ENCODE assay signal across 2 cellular contexts in the genomic region with DNA sequence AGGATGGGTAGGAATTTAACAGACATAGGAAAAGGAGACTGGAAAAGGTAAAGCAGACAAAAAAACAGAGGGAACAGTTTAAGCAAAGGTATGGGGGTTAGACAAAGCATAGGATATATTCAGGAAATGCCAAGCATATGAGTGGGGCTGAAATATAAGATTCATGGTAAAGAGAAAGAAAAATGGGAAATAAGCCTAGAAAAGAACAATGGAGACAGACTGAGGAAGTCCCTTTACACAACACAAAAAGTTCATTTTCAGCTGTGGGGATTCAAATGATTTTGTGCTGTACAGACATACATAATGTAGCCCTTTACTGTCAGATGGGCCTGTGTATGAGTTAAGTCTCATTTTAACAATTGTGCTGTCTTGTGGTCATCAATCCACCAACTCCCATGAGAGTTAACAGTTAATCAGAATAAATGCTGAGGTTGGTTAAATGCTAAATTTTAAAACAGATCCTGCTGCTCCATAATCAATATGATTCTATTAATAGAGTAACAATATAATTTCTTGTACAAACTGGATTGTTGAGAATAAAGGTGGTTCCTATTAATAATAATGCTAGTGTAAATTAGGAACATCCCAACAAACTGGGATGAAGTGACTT.
TF ChIP-seq lines count a peak whose summit lies in the region.

No MANE protein-coding gene starts in this region.

TF ChIP-seq in SK-N-SH, 30 proteins besides CTCF, POLR2A, EP300 and RAD21:
- TF ChIP-seq FOSL2 (IDR thresholded peaks at IDR 0.05; ENCODE audit: borderline replicate concordance, low read depth), result no peak
- no peak for TF ChIP-seq MXI1 (IDR thresholded peaks at IDR 0.05; ENCODE audit: low read depth, low read length)
- no peak for TF ChIP-seq GABPA (IDR thresholded peaks at IDR 0.05; ENCODE audit: low read depth)
- TF ChIP-seq, protein P1, sequence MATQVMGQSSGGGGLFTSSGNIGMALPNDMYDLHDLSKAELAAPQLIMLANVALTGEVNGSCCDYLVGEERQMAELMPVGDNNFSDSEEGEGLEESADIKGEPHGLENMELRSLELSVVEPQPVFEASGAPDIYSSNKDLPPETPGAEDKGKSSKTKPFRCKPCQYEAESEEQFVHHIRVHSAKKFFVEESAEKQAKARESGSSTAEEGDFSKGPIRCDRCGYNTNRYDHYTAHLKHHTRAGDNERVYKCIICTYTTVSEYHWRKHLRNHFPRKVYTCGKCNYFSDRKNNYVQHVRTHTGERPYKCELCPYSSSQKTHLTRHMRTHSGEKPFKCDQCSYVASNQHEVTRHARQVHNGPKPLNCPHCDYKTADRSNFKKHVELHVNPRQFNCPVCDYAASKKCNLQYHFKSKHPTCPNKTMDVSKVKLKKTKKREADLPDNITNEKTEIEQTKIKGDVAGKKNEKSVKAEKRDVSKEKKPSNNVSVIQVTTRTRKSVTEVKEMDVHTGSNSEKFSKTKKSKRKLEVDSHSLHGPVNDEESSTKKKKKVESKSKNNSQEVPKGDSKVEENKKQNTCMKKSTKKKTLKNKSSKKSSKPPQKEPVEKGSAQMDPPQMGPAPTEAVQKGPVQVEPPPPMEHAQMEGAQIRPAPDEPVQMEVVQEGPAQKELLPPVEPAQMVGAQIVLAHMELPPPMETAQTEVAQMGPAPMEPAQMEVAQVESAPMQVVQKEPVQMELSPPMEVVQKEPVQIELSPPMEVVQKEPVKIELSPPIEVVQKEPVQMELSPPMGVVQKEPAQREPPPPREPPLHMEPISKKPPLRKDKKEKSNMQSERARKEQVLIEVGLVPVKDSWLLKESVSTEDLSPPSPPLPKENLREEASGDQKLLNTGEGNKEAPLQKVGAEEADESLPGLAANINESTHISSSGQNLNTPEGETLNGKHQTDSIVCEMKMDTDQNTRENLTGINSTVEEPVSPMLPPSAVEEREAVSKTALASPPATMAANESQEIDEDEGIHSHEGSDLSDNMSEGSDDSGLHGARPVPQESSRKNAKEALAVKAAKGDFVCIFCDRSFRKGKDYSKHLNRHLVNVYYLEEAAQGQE (IDR thresholded peaks at IDR 0.05; ENCODE audit: low read depth, low read length), result no peak
- TF ChIP-seq POLR2AphosphoS5 (IDR thresholded peaks at IDR 0.05; ENCODE audit: low read depth, low read length), result no peak
- TF ChIP-seq RXRA (IDR thresholded peaks at IDR 0.05; ENCODE audit: borderline replicate concordance, low read depth), result no peak
- TF ChIP-seq, protein P2, sequence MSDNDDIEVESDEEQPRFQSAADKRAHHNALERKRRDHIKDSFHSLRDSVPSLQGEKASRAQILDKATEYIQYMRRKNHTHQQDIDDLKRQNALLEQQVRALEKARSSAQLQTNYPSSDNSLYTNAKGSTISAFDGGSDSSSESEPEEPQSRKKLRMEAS (IDR thresholded peaks at IDR 0.05; ENCODE audit: low read depth), result no peak
- no peak for TF ChIP-seq JUND (IDR thresholded peaks at IDR 0.05)
- TF ChIP-seq EZH2phosphoT487 (IDR thresholded peaks at IDR 0.05; ENCODE audit: borderline replicate concordance, low read depth), result no peak
- no peak for TF ChIP-seq FOXJ3 (CRISPR knock-in tag; IDR thresholded peaks at IDR 0.05)
- no peak for TF ChIP-seq IRF3 (IDR thresholded peaks at IDR 0.05; ENCODE audit: low read depth, low read length)
- TF ChIP-seq USF2 (IDR thresholded peaks at IDR 0.05; ENCODE audit: borderline replicate concordance, low read depth, low read length), result no peak
- TF ChIP-seq NRF1 (IDR thresholded peaks at IDR 0.05; ENCODE audit: low read depth, low read length), result no peak
- no peak for TF ChIP-seq RFX5 (IDR thresholded peaks at IDR 0.05; ENCODE audit: low read length)
- no peak for TF ChIP-seq GATA2 (CRISPR knock-in tag; IDR thresholded peaks at IDR 0.05)
- no peak for TF ChIP-seq TCF12 (IDR thresholded peaks at IDR 0.05)
- no peak for TF ChIP-seq TAF1 (IDR thresholded peaks at IDR 0.05; ENCODE audit: borderline replicate concordance, low read depth, low read length)
- no peak for TF ChIP-seq ELF1 (IDR thresholded peaks at IDR 0.05)
- no peak for TF ChIP-seq SIN3A (IDR thresholded peaks at IDR 0.05; ENCODE audit: borderline replicate concordance, low read depth, low read length)

TF ChIP-seq in endothelial cell of umbilical vein, 7 proteins besides CTCF, POLR2A, EP300 and RAD21:
- no peak for TF ChIP-seq GATA2 (IDR thresholded peaks at IDR 0.05; ENCODE audit: insufficient read depth, insufficient read length, low read depth, low read length)
- peak; percentile 19 for TF ChIP-seq FOS (IDR thresholded peaks at IDR 0.05; ENCODE audit: borderline replicate concordance, insufficient read depth, low read length)
- no peak for TF ChIP-seq POLR2AphosphoS5 (IDR thresholded peaks at IDR 0.05; ENCODE audit: insufficient read depth, low read depth, low read length)
- peak; percentile 63 for TF ChIP-seq JUN (IDR thresholded peaks at IDR 0.05; ENCODE audit: borderline replicate concordance, insufficient read depth, insufficient read length, low read depth)
- TF ChIP-seq, protein P2 (IDR thresholded peaks at IDR 0.05; ENCODE audit: insufficient read depth, insufficient read length), result no peak
- no peak for TF ChIP-seq EZH2 (IDR thresholded peaks at IDR 0.05; ENCODE audit: borderline replicate concordance, low read depth, low read length, severe bottlenecking)
